10 cellular contexts compared by ENCODE assay signal in the genomic region with DNA sequence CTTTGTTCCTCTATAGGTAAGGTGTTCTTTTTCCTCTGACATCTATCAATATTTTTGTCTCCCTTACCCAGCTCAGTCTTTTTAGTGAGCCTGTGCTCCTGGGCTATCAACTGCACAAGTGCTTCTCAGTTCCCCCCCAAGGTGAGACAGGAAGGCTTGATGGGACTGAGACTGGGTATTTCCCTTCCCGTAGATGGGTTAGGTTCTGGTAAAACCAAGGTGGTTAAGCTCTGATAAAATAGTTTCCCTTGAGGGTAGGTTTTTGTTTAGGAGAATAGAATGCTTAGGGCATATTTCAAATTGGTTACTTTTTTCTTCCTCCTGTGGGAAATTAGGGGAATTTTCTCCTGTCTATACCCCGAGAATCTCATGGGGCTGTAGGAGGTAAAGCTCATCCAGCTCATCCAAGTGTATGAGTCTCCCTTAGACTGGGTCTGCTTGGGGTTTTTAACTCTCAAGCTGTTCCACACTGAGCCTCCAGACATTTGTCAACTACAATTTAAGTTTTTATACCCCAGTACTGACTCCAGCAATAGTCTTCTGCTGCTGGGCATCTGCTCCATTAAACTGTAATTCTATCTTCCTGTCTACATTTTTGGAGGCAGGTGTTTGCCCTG. TPM values are rescaled to one million over a fixed set of nuclear protein-coding genes. Genes with fewer than 3 reads are reported as not detected.
A peak's percentile ranks its signal among the peaks of the same experiment; 100 is the strongest.
DNase-seq lines count a peak whose midpoint lies in the region; ATAC-seq, FAIRE-seq and TF ChIP-seq lines count a peak whose summit lies in the region.
"Had no signal": no experiment of that assay in that cellular context is flagged by ENCODE, and none has a peak within 500 bp of the region (broad histone marks: within the 10 kb centered on the region; RNA-seq: fewer than 3 reads in every experiment).

No MANE protein-coding gene starts in this region.

- TF ChIP-seq EP300 in HepG2 (IDR thresholded peaks at IDR 0.05; ENCODE audit: low read depth in 2 of 2, low read length in 2 of 2), result no peak
- TF ChIP-seq EP300 in HepG2 (CRISPR knock-in tag; IDR thresholded peaks at IDR 0.05; ENCODE audit: borderline replicate concordance), result no peak

- no TSS peak for BruUV-seq in HepG2 (replicated peaks; lab: Mats Ljungman, UMichigan)

- no peaks in the 10 kb centered on the region for H4K20me1 ChIP-seq in MM.1S (ENCODE audit: insufficient read depth, low read length)
- H4K20me1 ChIP-seq in HepG2 (ENCODE audit: insufficient read depth, low read length), result peaks cover 2% of the 10 kb centered on the region; the same call in 1 of the 2 replicates

- DNase-seq in GM12891 (ENCODE audit: insufficient read length, low spot score) (peak; percentile 13), GM19239 (ENCODE audit: insufficient read length, low spot score) (peak; percentile 1), RPMI8226 (no peak), MM.1S (no peak), putamen (ENCODE audit: low spot score) (no peak), HepG2 (ENCODE audit: low spot score) (no peak)
- DNase-seq: GOT3 had no signal

- no peaks in the 10 kb centered on the region for H3K27me3 Mint-ChIP-seq in T-helper 1 cell treated with Interleukin-12 subunit alpha and Interleukin-12 subunit beta and Interleukin-4 antibody, amounts not matched to agents 30 μg/mL and 1 μg/mL, for 36 hours (ENCODE audit: low read depth)

- ATAC-seq in HG02840 (IDR thresholded peaks at IDR 0.05; ENCODE audit: low FRiP score, unreplicated experiment) (peak; percentile 71), HepG2 (no peak)

- TF ChIP-seq POLR2A in GM12891 (IDR thresholded peaks at IDR 0.05; ENCODE audit: low read depth, low read length) (no peak), HepG2 (IDR thresholded peaks at IDR 0.05; ENCODE audit: insufficient read depth in 1 of 2, low read depth in 2 of 2, low read length in 2 of 2) (no peak)

- TF ChIP-seq RAD21 in HepG2 (CRISPR knock-in tag; IDR thresholded peaks at IDR 0.05), result no peak

- POLR2A ChIA-PET in HepG2 (lab: Yijun Ruan, JAX), result no interaction called here

- no peaks in the 10 kb centered on the region for H3F3A ChIP-seq in MM.1S (ENCODE audit: insufficient read depth, low read length)

- H3K27ac ChIP-seq in MM.1S (ENCODE audit: low read length) (no peak overlapping the region), HepG2 (ENCODE audit: extremely low read length, insufficient read depth, low read length) (no peak overlapping the region)

- peaks cover 54% of the 10 kb centered on the region for H3K4me1 Mint-ChIP-seq in T-helper 1 cell treated with Interleukin-12 subunit alpha and Interleukin-12 subunit beta and Interleukin-4 antibody, amounts not matched to agents 30 μg/mL and 1 μg/mL, for 36 hours (ENCODE audit: low read depth)

- H3K9ac ChIP-seq in MM.1S (ENCODE audit: low read length) (no peak overlapping the region), HepG2 (ENCODE audit: insufficient read depth, low read depth, low read length) (no peak overlapping the region)

- no peaks in the 10 kb centered on the region for H3K9me2 ChIP-seq in MM.1S (replicated peaks; ENCODE audit: insufficient read depth, low read length)

- H2AFZ ChIP-seq in MM.1S (ENCODE audit: low read length) (no peak overlapping the region), HepG2 (ENCODE audit: low read length) (no peak overlapping the region)

- peaks cover 35% of the 10 kb centered on the region for H3K36me3 Mint-ChIP-seq in T-helper 1 cell treated with Interleukin-12 subunit alpha and Interleukin-12 subunit beta and Interleukin-4 antibody, amounts not matched to agents 30 μg/mL and 1 μg/mL, for 36 hours (ENCODE audit: low read depth)

- H3K9me3 ChIP-seq in MM.1S (replicated peaks; ENCODE audit: insufficient read depth, low read length), result no peaks in the 10 kb centered on the region
- H3K9me3 ChIP-seq in HepG2 (ENCODE audit: low read length), result no peaks in the 10 kb centered on the region

- FAIRE-seq in GM12891 (lab: Jason Lieb, UNC), result peak; percentile 87
- peak; percentile 81 for FAIRE-seq in GM19239 (lab: Jason Lieb, UNC)
- no peak for FAIRE-seq in HepG2 (lab: Jason Lieb, UNC)
- FAIRE-seq: bronchial epithelial cell had no signal

- H3K4me3 Mint-ChIP-seq in T-helper 1 cell treated with Interleukin-12 subunit alpha and Interleukin-12 subunit beta and Interleukin-4 antibody, amounts not matched to agents 30 μg/mL and 1 μg/mL, for 36 hours, result peak overlapping the region; percentile 43

- no peaks in the 10 kb centered on the region for H3K9me3 Mint-ChIP-seq in T-helper 1 cell treated with Interleukin-12 subunit alpha and Interleukin-12 subunit beta and Interleukin-4 antibody, amounts not matched to agents 30 μg/mL and 1 μg/mL, for 36 hours

- 95% methylated on average over 2 of the region's 2 CpGs for WGBS in HepG2 (ENCODE audit: low lambda C conversion rate)

- H3K4me1 ChIP-seq in MM.1S (ENCODE audit: low read length) (no peaks in the 10 kb centered on the region), HepG2 (ENCODE audit: insufficient read depth, low read length) (no peaks in the 10 kb centered on the region)

- H3K4me2 ChIP-seq in MM.1S (ENCODE audit: low read depth, low read length), result no peak overlapping the region
- no peak overlapping the region for H3K4me2 ChIP-seq in HepG2 (ENCODE audit: low read depth, low read length)

- peak overlapping the region; percentile 57 for H3K27ac Mint-ChIP-seq in T-helper 1 cell treated with Interleukin-12 subunit alpha and Interleukin-12 subunit beta and Interleukin-4 antibody, amounts not matched to agents 30 μg/mL and 1 μg/mL, for 36 hours

- in situ Hi-C loops in HepG2 (cut with HindIII; ENCODE audit: extremely low pct_ligation_motif_present, low pct_unique_long_range_greater_than_20kb), result no loop called here

- H3K4me3 ChIP-seq in MM.1S (ENCODE audit: low read length) (no peak overlapping the region), HepG2 (replicated peaks in 1 of 3; ENCODE audit: insufficient read depth in 1 of 3, low read depth in 2 of 3, low read length in 3 of 3) (no peak overlapping the region)

- CTCF ChIA-PET in HepG2 (lab: Yijun Ruan, JAX; ENCODE audit: low intra/inter-chr PET ratio, low total read pairs), result no interaction called here

- H3K27me3 ChIP-seq in MM.1S (replicated peaks; ENCODE audit: insufficient read depth, low read length), result no peaks in the 10 kb centered on the region
- no peaks in the 10 kb centered on the region for H3K27me3 ChIP-seq in HepG2 (ENCODE audit: control insufficient read depth in 1 of 2, insufficient read depth in 2 of 2, low read length in 2 of 2)

- TF ChIP-seq CTCF in MM.1S (IDR thresholded peaks at IDR 0.05; ENCODE audit: low read length) (no peak), HepG2 (CRISPR knock-in tag; IDR thresholded peaks at IDR 0.05) (no peak)

- peaks cover 26% of the 10 kb centered on the region for H3K79me2 ChIP-seq in MM.1S (ENCODE audit: low read length)
- peaks cover 13% of the 10 kb centered on the region for H3K79me2 ChIP-seq in HepG2 (ENCODE audit: insufficient read depth, low read length)

- intact Hi-C loops in HepG2 (cut with micrococcal nuclease; ENCODE audit: unreplicated experiment), result no loop called here

- H3K36me3 ChIP-seq in MM.1S (replicated peaks; ENCODE audit: insufficient read depth, low read length) (no peaks in the 10 kb centered on the region), HepG2 (replicated peaks in 1 of 2; ENCODE audit: control insufficient read depth in 1 of 2, insufficient read depth in 2 of 2, low read length in 2 of 2) (peaks cover 1 to 11% of the 10 kb centered on the region in 2 experiments)

RNA-seq across cellular contexts. Expression of a gene that starts 44.9 kb away (rescaled TPM):
- 27.1 TPM for polyA plus RNA-seq in GM12891 (2012; ENCODE audit: low read depth, missing spikeins)
- total RNA-seq in HepG2 (2016; rRNA removed; fragmentation: Illumina TruSeq; extraction: Trizol), result 32.6 and 41.1 TPM in 2 replicates
- 7.6 TPM in 2 replicates for total RNA-seq in HepG2 (2016; cell fraction: cytosol; rRNA removed; fragmentation: Illumina TruSeq; extraction: Trizol; ENCODE audit: low read depth)
- total RNA-seq in HepG2 (2016; cell fraction: insoluble cytoplasmic fraction; rRNA removed; fragmentation: Illumina TruSeq; extraction: Trizol), result 32.9 and 39.8 TPM in 2 replicates
- 12.8 and 14.5 TPM in 2 replicates for total RNA-seq in HepG2 (2016; cell fraction: membrane; rRNA removed; fragmentation: Illumina TruSeq; extraction: Trizol)
- total RNA-seq in HepG2 (2016; cell fraction: nucleus; rRNA removed; fragmentation: Illumina TruSeq; extraction: Trizol), result 30.2 and 32.6 TPM in 2 replicates
- 25.9 and 27.4 TPM in 2 replicates for polyA plus RNA-seq in HepG2 (2011; rRNA removed)
- polyA plus RNA-seq in HepG2 (2011; cell fraction: cytosol; rRNA removed), result 18.5 and 23.3 TPM in 2 replicates
- 19.5 and 22.8 TPM in 2 replicates for polyA plus RNA-seq in HepG2 (2011; cell fraction: nucleus; rRNA removed)
- polyA plus RNA-seq in HepG2 (2012), result 23.1 and 31.4 TPM in 2 replicates
- 1.5 and 1.6 TPM in 2 replicates for polyA plus RNA-seq in HepG2 (2016; cell fraction: cytosol; fragmentation: Illumina TruSeq; extraction: Trizol; ENCODE audit: low read depth)
- 33.9 and 36.3 TPM in 2 replicates for polyA plus RNA-seq in HepG2 (2016; cell fraction: insoluble cytoplasmic fraction; fragmentation: Illumina TruSeq; extraction: Trizol; ENCODE audit: low read depth)
- polyA plus RNA-seq in HepG2 (2016; cell fraction: membrane; fragmentation: Illumina TruSeq; extraction: Trizol; ENCODE audit: low read depth), result 5.4 and 5.9 TPM in 2 replicates
- 31.5 and 34.6 TPM in 2 replicates for polyA plus RNA-seq in HepG2 (2016; cell fraction: nucleus; fragmentation: Illumina TruSeq; extraction: Trizol; ENCODE audit: insufficient read depth, low read depth)
- 36.3 and 49.0 TPM in 2 replicates for polyA minus RNA-seq in HepG2 (2011; rRNA and poly(A)+ RNA removed; ENCODE audit: low replicate concordance)
- polyA minus RNA-seq in HepG2 (2011; cell fraction: cytosol; rRNA and poly(A)+ RNA removed), result 26.2 and 26.9 TPM in 2 replicates
- 37.9 and 47.6 TPM in 2 replicates for polyA minus RNA-seq in HepG2 (2011; cell fraction: nucleus; rRNA and poly(A)+ RNA removed)

RNA-seq across cellular contexts. Expression of a gene that starts 55.4 kb away (rescaled TPM):
- not detected for polyA plus RNA-seq in GM12891 (2012; ENCODE audit: low read depth, missing spikeins)
- total RNA-seq in HepG2 (2016; rRNA removed; fragmentation: Illumina TruSeq; extraction: Trizol), result not detected in 2 replicates
- total RNA-seq in HepG2 (2016; cell fraction: cytosol; rRNA removed; fragmentation: Illumina TruSeq; extraction: Trizol; ENCODE audit: low read depth), result not detected in 2 replicates
- not detected in 2 replicates for total RNA-seq in HepG2 (2016; cell fraction: insoluble cytoplasmic fraction; rRNA removed; fragmentation: Illumina TruSeq; extraction: Trizol)
- total RNA-seq in HepG2 (2016; cell fraction: membrane; rRNA removed; fragmentation: Illumina TruSeq; extraction: Trizol), result not detected in 2 replicates
- 0.34 TPM in 1 of 2 replicates, not detected in the other for total RNA-seq in HepG2 (2016; cell fraction: nucleus; rRNA removed; fragmentation: Illumina TruSeq; extraction: Trizol)
- polyA plus RNA-seq in HepG2 (2011; rRNA removed), result 0.10 and 0.20 TPM in 2 replicates
- polyA plus RNA-seq in HepG2 (2011; cell fraction: cytosol; rRNA removed), result not detected in 2 replicates
- 0.50 and 0.76 TPM in 2 replicates for polyA plus RNA-seq in HepG2 (2011; cell fraction: nucleus; rRNA removed)
- 0.11 TPM in 1 of 2 replicates, not detected in the other for polyA plus RNA-seq in HepG2 (2012)
- not detected in 2 replicates for polyA plus RNA-seq in HepG2 (2016; cell fraction: cytosol; fragmentation: Illumina TruSeq; extraction: Trizol; ENCODE audit: low read depth)
- polyA plus RNA-seq in HepG2 (2016; cell fraction: insoluble cytoplasmic fraction; fragmentation: Illumina TruSeq; extraction: Trizol; ENCODE audit: low read depth), result not detected in 2 replicates
- polyA plus RNA-seq in HepG2 (2016; cell fraction: membrane; fragmentation: Illumina TruSeq; extraction: Trizol; ENCODE audit: low read depth), result not detected in 2 replicates
- polyA plus RNA-seq in HepG2 (2016; cell fraction: nucleus; fragmentation: Illumina TruSeq; extraction: Trizol; ENCODE audit: insufficient read depth, low read depth), result 0.29 TPM in 1 of 2 replicates, not detected in the other
- 0.92 and 1.3 TPM in 2 replicates for polyA minus RNA-seq in HepG2 (2011; rRNA and poly(A)+ RNA removed; ENCODE audit: low replicate concordance)
- not detected in 2 replicates for polyA minus RNA-seq in HepG2 (2011; cell fraction: cytosol; rRNA and poly(A)+ RNA removed)
- polyA minus RNA-seq in HepG2 (2011; cell fraction: nucleus; rRNA and poly(A)+ RNA removed), result 1.7 and 1.9 TPM in 2 replicates

Comparison
In these comparisons a context has a peak if more than half of its experiments do, and no peak if none do; other contexts are left out.
1. DNase-seq: peak in GM12891 (single experiment) and GM19239 (single experiment); none in RPMI8226 (single experiment), MM.1S (single experiment), putamen (single experiment) and HepG2 (single experiment).